In genomic region chr1:226827968-226828513, GRCh38 we compare ENCODE assay signal across 1 cellular context.
TF ChIP-seq lines count a peak whose summit lies in the region.

No MANE protein-coding gene starts in this region.

TF ChIP-seq in GM12878, 131 proteins besides CTCF, POLR2A, EP300 and RAD21 (continued from another document):
- no peak for TF ChIP-seq BCLAF1 (IDR thresholded peaks at IDR 0.05)
- TF ChIP-seq HDGF (IDR thresholded peaks at IDR 0.05): 0 out of 2 replicates have a peak, but pooled peaks have one; percentile 47
- TF ChIP-seq ZNF687 (IDR thresholded peaks at IDR 0.05): peak; percentile 86
- TF ChIP-seq PBX3 (IDR thresholded peaks at IDR 0.05; ENCODE audit: insufficient replicate concordance, low read depth, low read length): no peak
- peak; percentile 94 for TF ChIP-seq MEF2B (IDR thresholded peaks at IDR 0.05; ENCODE audit: partially characterized antibody, poor library complexity, severe bottlenecking)
- no peak for TF ChIP-seq JUND (IDR thresholded peaks at IDR 0.05; ENCODE audit: low read depth, low read length)
- no peak for TF ChIP-seq MYB (IDR thresholded peaks at IDR 0.05; ENCODE audit: borderline replicate concordance, low read depth, low read length)
- TF ChIP-seq PRDM15 (CRISPR knock-in tag; IDR thresholded peaks at IDR 0.05): no peak
- no peak for TF ChIP-seq ZBTB40 (IDR thresholded peaks at IDR 0.05; ENCODE audit: borderline replicate concordance)
- 0 out of 2 replicates have a peak, but pooled peaks have one; percentile 25 for TF ChIP-seq CREB1 (IDR thresholded peaks at IDR 0.05; ENCODE audit: low read depth)
- no peak for TF ChIP-seq CHD1 (IDR thresholded peaks at IDR 0.05; ENCODE audit: low read depth, low read length)
- TF ChIP-seq IKZF1 (conservative IDR thresholded peaks at IDR 0.05): peak; percentile 73
- peak; percentile 89 for TF ChIP-seq SMARCA5 (IDR thresholded peaks at IDR 0.05)
- no peak for TF ChIP-seq PML (IDR thresholded peaks at IDR 0.05; ENCODE audit: low read length)
- TF ChIP-seq JUNB (IDR thresholded peaks at IDR 0.05): peak; percentile 51; the same call in 1 of the 2 replicates
- peak; percentile 37 for TF ChIP-seq RUNX3 (IDR thresholded peaks at IDR 0.05; ENCODE audit: low read length)
- 0 out of 2 replicates have a peak, but pooled peaks have one; percentile 29 for TF ChIP-seq ZNF24 (IDR thresholded peaks at IDR 0.05)
- TF ChIP-seq ZBED1 (IDR thresholded peaks at IDR 0.05; ENCODE audit: borderline replicate concordance): peak; percentile 49; the same call in 1 of the 2 replicates
- TF ChIP-seq TCF3 (IDR thresholded peaks at IDR 0.05; ENCODE audit: borderline replicate concordance, insufficient read depth, low read depth, low read length): 0 out of 2 replicates have a peak, but pooled peaks have one; percentile 20
- no peak; the same call in 1 of the 2 replicates for TF ChIP-seq TBL1XR1 (IDR thresholded peaks at IDR 0.05; ENCODE audit: low read depth, low read length)
- TF ChIP-seq IRF4 (IDR thresholded peaks at IDR 0.05; ENCODE audit: low read depth, low read length): 0 out of 2 replicates have a peak, but pooled peaks have one; percentile 23
